In genomic region chr9:121463026-121463827, GRCh38 we compare ENCODE assay signal across 8 cellular contexts. TPM values are rescaled to one million over a fixed set of nuclear protein-coding genes. Genes with fewer than 3 reads are reported as not detected.
DNase-seq lines count a peak whose midpoint lies in the region; ATAC-seq and TF ChIP-seq lines count a peak whose summit lies in the region.

No MANE protein-coding gene starts in this region.

- no peak overlapping the region for H3K27ac Mint-ChIP-seq in activated naive CD8-positive, alpha-beta T cell treated with anti-CD3 and anti-CD28 coated beads for 36 hours

- no peaks in the 10 kb centered on the region for H3K9me3 Mint-ChIP-seq in activated naive CD8-positive, alpha-beta T cell treated with anti-CD3 and anti-CD28 coated beads for 36 hours

- DNase-seq in DMS53 treated with DMSO at 0.1 percent for 48 hours (lab: John Stamatoyannopoulos, UW; ENCODE audit: unreplicated experiment) (peak; percentile 45), iPS-NIHi7 (ENCODE audit: extremely low spot score) (peak; percentile 82), tibial artery (peak; percentile 55 to 77)
- peak; percentile 35 for DNase-seq in activated naive CD8-positive, alpha-beta T cell treated with anti-CD3 and anti-CD28 coated beads for 36 hours
- DNase-seq in activated effector memory CD4-positive, alpha-beta T cell treated with Interleukin-2 at 50 U/mL for 16 hours: no peak

- no peaks in the 10 kb centered on the region for H3K9me3 ChIP-seq in tibial artery

- TF ChIP-seq EP300 in Ishikawa (IDR thresholded peaks at IDR 0.05; ENCODE audit: borderline replicate concordance): no peak

- H3K27me3 ChIP-seq in tibial artery: no peaks in the 10 kb centered on the region

- peaks cover 0 to 15% (median 10%) of the 10 kb centered on the region in 4 donors for H3K4me1 ChIP-seq in tibial artery

- TF ChIP-seq CTCF in tibial artery (IDR thresholded peaks at IDR 0.05): peak; percentile 74 to 86

- H3K36me3 Mint-ChIP-seq in activated naive CD8-positive, alpha-beta T cell treated with anti-CD3 and anti-CD28 coated beads for 36 hours: no peaks in the 10 kb centered on the region

- H3K36me3 ChIP-seq in tibial artery: peaks cover 26 to 42% (median 26%) of the 10 kb centered on the region in 3 donors

- H3K4me1 Mint-ChIP-seq in activated naive CD8-positive, alpha-beta T cell treated with anti-CD3 and anti-CD28 coated beads for 36 hours: peaks cover 11% of the 10 kb centered on the region

- H3K4me3 Mint-ChIP-seq in activated naive CD8-positive, alpha-beta T cell treated with anti-CD3 and anti-CD28 coated beads for 36 hours: no peak overlapping the region

- H3K4me3 ChIP-seq in tibial artery: no peak overlapping the region

- H3K27me3 Mint-ChIP-seq in activated naive CD8-positive, alpha-beta T cell treated with anti-CD3 and anti-CD28 coated beads for 36 hours: peaks cover 33% of the 10 kb centered on the region

- ATAC-seq in GM19035 (IDR thresholded peaks at IDR 0.05; ENCODE audit: unreplicated experiment) (no peak), GM18907 (IDR thresholded peaks at IDR 0.05; ENCODE audit: unreplicated experiment) (no peak)

- peak overlapping the region; percentile 12 to 39 for H3K27ac ChIP-seq in tibial artery

- TF ChIP-seq RAD21 in Ishikawa (IDR thresholded peaks at IDR 0.05; ENCODE audit: low read depth): peak; percentile 63

- intact Hi-C loops in tibial artery (cut with DNase I; ENCODE audit: low total_unique reads): loop anchor here (5.0 to 10.0 kb wide), 2 partner anchors 34 to 72 kb away; partner anchors contain the start of gene GGTA1

TF ChIP-seq in Ishikawa, 13 proteins besides CTCF, POLR2A, EP300 and RAD21:
- TF ChIP-seq YY1 (IDR thresholded peaks at IDR 0.05; ENCODE audit: low read depth): no peak
- TF ChIP-seq EGR1 (IDR thresholded peaks at IDR 0.05): no peak
- TF ChIP-seq REST (IDR thresholded peaks at IDR 0.05; ENCODE audit: low read depth): no peak
- TF ChIP-seq USF1 (IDR thresholded peaks at IDR 0.05): no peak
- TF ChIP-seq CEBPB (IDR thresholded peaks at IDR 0.05): no peak
- TF ChIP-seq TAF1 (IDR thresholded peaks at IDR 0.05; ENCODE audit: low read depth): no peak

RNA-seq across cellular contexts. Expression of gene GGTA1, which starts 36.4 kb away (rescaled TPM):
- total RNA-seq in activated naive CD8-positive, alpha-beta T cell treated with anti-CD3 and anti-CD28 coated beads for 36 hours: not detected
